In genomic region chr1:19065526-19066247, GRCh38 we compare ENCODE assay signal across 21 cellular contexts.
A peak's percentile ranks its signal among the peaks of the same experiment; 100 is the strongest.
DNase-seq lines count a peak whose midpoint lies in the region; ATAC-seq, FAIRE-seq and TF ChIP-seq lines count a peak whose summit lies in the region.
"Had no signal": no experiment of that assay in that cellular context is flagged by ENCODE, and none has a peak within 500 bp of the region (broad histone marks: within the 10 kb centered on the region; RNA-seq: fewer than 3 reads in every experiment).

No MANE protein-coding gene starts in this region.

- DNase-seq in GM13976 (ENCODE audit: low spot score) (peak; percentile 28), NCI-H69 (lab: John Stamatoyannopoulos, UW) (peak; percentile 31), prostate gland (ENCODE audit: low spot score) (no peak), C1 segment of cervical spinal cord (lab: John Stamatoyannopoulos, UW) (no peak), frontal cortex (ENCODE audit: low spot score in 2 of 2) (no peak), T1000 (lab: John Stamatoyannopoulos, UW) (no peak)
- DNase-seq: activated naive CD4-positive, alpha-beta T cell treated with Interleukin-2 at 50 U/mL for 16 hours; amygdala; Caco-2; cerebellar nuclear complex; effector CD4-positive, alpha-beta T cell; GOT3; NCI-H1436; NCI-H446 treated with DMSO at 0.1 percent for 48 hours; ovary; stimulated activated naive CD4-positive, alpha-beta T cell treated with Interleukin-2 at 50 U/mL for 16 hours; trophoblast cell had no signal

- H3K9me3 ChIP-seq in prostate gland, result no peaks in the 10 kb centered on the region
- H3K9me3 ChIP-seq: Caco-2, ovary had no signal

- TF ChIP-seq POLR2A in prostate gland (IDR thresholded peaks at IDR 0.05), result no peak

- H3K4me3 ChIP-seq in prostate gland, result no peak overlapping the region
- H3K4me3 ChIP-seq: lung, ovary had no signal

- no peaks in the 10 kb centered on the region for H3K27me3 ChIP-seq in prostate gland (replicated peaks; ENCODE audit: insufficient read depth)
- H3K27me3 ChIP-seq: ovary had no signal

- no peaks in the 10 kb centered on the region for H3K36me3 ChIP-seq in prostate gland
- H3K36me3 ChIP-seq: ovary had no signal

- peak; percentile 20 for ATAC-seq in esophagus mucosa
- no peak for ATAC-seq in GM19452 (IDR thresholded peaks at IDR 0.05; ENCODE audit: unreplicated experiment)
- ATAC-seq: Right ventricle myocardium inferior had no signal

- H3K27ac ChIP-seq in prostate gland, result peak overlapping the region; percentile 79 to 90
- H3K27ac ChIP-seq: ovary had no signal

- intact Hi-C loops in prostate gland (cut with DNase I), result no loop called here

- TF ChIP-seq CTCF in GM13976 (IDR thresholded peaks at IDR 0.05; ENCODE audit: borderline replicate concordance, control extremely low read depth, extremely low read depth, insufficient read depth, missing control alignments) (no peak), prostate gland (IDR thresholded peaks at IDR 0.05) (no peak)

- no peak for FAIRE-seq in frontal cortex (lab: Jason Lieb, UNC)

- 71% methylated on average over 16 of the region's 16 CpGs for WGBS in prostate gland

- H3K4me1 ChIP-seq in prostate gland (replicated peaks), result peaks cover 32% of the 10 kb centered on the region
- H3K4me1 ChIP-seq: Caco-2 had no signal

- in situ Hi-C loops in GM13976 (cut with MboI; ENCODE audit: low sequenced_read_pairs, unreplicated experiment), result no loop called here

Comparison
In these comparisons a context has a peak if more than half of its experiments do, and no peak if none do; other contexts are left out.
1. DNase-seq: peak in GM13976 (single experiment) and NCI-H69 (single experiment); none in prostate gland (single experiment), C1 segment of cervical spinal cord (0 of 14), frontal cortex (0 of 2) and T1000 (single experiment).